8 cellular contexts compared by ENCODE assay signal in the genomic region with DNA sequence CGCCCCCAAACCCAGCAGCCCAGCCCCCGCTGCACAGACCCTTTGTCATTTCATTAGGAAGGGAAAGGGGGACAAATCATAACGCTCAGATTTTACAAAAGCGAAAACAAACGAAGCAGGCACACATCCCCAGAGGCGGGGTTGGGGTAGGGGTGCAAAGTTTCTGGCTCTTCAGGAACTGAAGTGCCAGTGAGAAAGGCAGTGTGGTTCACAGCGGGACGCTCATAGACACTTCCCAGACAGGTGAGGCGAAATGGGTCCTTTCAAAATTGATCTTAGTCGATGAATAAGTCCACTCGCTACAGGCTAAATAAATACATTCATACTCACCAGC. TPM values are rescaled to one million over a fixed set of nuclear protein-coding genes. Genes with fewer than 3 reads are reported as not detected.
A peak's percentile ranks its signal among the peaks of the same experiment; 100 is the strongest.
DNase-seq lines count a peak whose midpoint lies in the region; ATAC-seq and TF ChIP-seq lines count a peak whose summit lies in the region.

No MANE protein-coding gene starts in this region.

- H3K4me2 ChIP-seq in PC-3 (ENCODE audit: low read length) = peak overlapping the region; percentile 87

- no peak for TF ChIP-seq POLR2A in esophagus squamous epithelium (IDR thresholded peaks at IDR 0.05)
- no peak for TF ChIP-seq POLR2A in gastrocnemius medialis (IDR thresholded peaks at IDR 0.05)

- H3K36me3 ChIP-seq in PC-3 (ENCODE audit: low read depth, low read length) (no peaks in the 10 kb centered on the region), esophagus squamous epithelium (no peaks in the 10 kb centered on the region), gastrocnemius medialis (no peaks in the 10 kb centered on the region)

- BruUV-seq in PC-3 (replicated peaks; lab: Mats Ljungman, UMichigan) = no TSS peak

- 0 to 47% methylated on average over 5 of the region's 11 CpGs for WGBS in esophagus squamous epithelium, 2 donors

- H4K20me1 ChIP-seq in PC-3 (ENCODE audit: low read length) = no peaks in the 10 kb centered on the region

- no peaks in the 10 kb centered on the region for H3K9me2 ChIP-seq in PC-3 (replicated peaks; ENCODE audit: low read length)

- POLR2A ChIA-PET in PC-3 (lab: Charles Lee; ENCODE audit: unreplicated experiment) = no interaction called here

- TF ChIP-seq CTCF in PC-3 (conservative IDR thresholded peaks at IDR 0.05; ENCODE audit: low read depth, low read length) (no peak), esophagus squamous epithelium (IDR thresholded peaks at IDR 0.05) (no peak), gastrocnemius medialis (IDR thresholded peaks at IDR 0.05 in 4 of 5, conservative IDR thresholded peaks at IDR 0.05 in 1 of 5) (no peak), GM13977 (IDR thresholded peaks at IDR 0.05; ENCODE audit: extremely low read depth, insufficient read depth, missing control alignments) (no peak)

- ATAC-seq in HG02759 (IDR thresholded peaks at IDR 0.05; ENCODE audit: unreplicated experiment) (peak; percentile 4), PC-3 (no peak), gastrocnemius medialis (no peak)

- H3K4me1 ChIP-seq in PC-3 (ENCODE audit: insufficient read depth, low read length) (peaks cover 12% of the 10 kb centered on the region), esophagus squamous epithelium (peaks cover 0 to 37% (median 3%) of the 10 kb centered on the region in 3 donors), gastrocnemius medialis (peaks cover 0 to 6% of the 10 kb centered on the region in 2 donors)

- H3K27ac ChIP-seq in PC-3 (ENCODE audit: low read length) (peak overlapping the region; percentile 81), esophagus squamous epithelium (peak overlapping the region; percentile 87 to 95 (median 89)), gastrocnemius medialis (peak overlapping the region in 1 of 4 donors; percentile 56)

- intact Hi-C loops in PC-3 (cut with micrococcal nuclease) (no loop called here), esophagus squamous epithelium (cut with DNase I) (no loop called here), gastrocnemius medialis (cut with DNase I; ENCODE audit: low total_unique reads) (no loop called here)

- H3K9me3 ChIP-seq in PC-3 (ENCODE audit: low read length) (no peaks in the 10 kb centered on the region), esophagus squamous epithelium (no peaks in the 10 kb centered on the region), gastrocnemius medialis (no peaks in the 10 kb centered on the region)

- no peaks in the 10 kb centered on the region for H3F3A ChIP-seq in PC-3 (ENCODE audit: low read length, unreplicated experiment)

- no peaks in the 10 kb centered on the region; the same call in 1 of the 2 replicates for H3K79me2 ChIP-seq in PC-3 (ENCODE audit: low read length)

- DNase-seq in NCI-H345 (lab: John Stamatoyannopoulos, UW) (peak; percentile 50), NCI-H345 treated with DMSO at 0.1 percent for 48 hours (lab: John Stamatoyannopoulos, UW; ENCODE audit: unreplicated experiment) (no peak), PC-3 (peak; percentile 10), esophagus squamous epithelium (lab: John Stamatoyannopoulos, UW) (no peak), gastrocnemius medialis (no peak), GM13977 (ENCODE audit: low spot score) (no peak), mucosa of gallbladder (ENCODE audit: low spot score) (no peak)

- no peaks in the 10 kb centered on the region for H3K27me3 ChIP-seq in PC-3 (ENCODE audit: low read length)
- no peaks in the 10 kb centered on the region for H3K27me3 ChIP-seq in esophagus squamous epithelium
- peaks cover 0 to 17% (median 9%) of the 10 kb centered on the region in 3 donors for H3K27me3 ChIP-seq in gastrocnemius medialis

- CTCF ChIA-PET in PC-3 (lab: Charles Lee) = no interaction called here

- in situ Hi-C loops in gastrocnemius medialis (cut with MboI; ENCODE audit: low sequenced_read_pairs in 4 of 4) = no loop called here
- in situ Hi-C loops in GM13977 (cut with MboI; ENCODE audit: low pct_unique_long_range_greater_than_20kb, low sequenced_read_pairs, unreplicated experiment) = no loop called here

- H3K4me3 ChIP-seq in PC-3 (ENCODE audit: low read length) = peak overlapping the region; percentile 88
- H3K4me3 ChIP-seq in esophagus squamous epithelium = peak overlapping the region; percentile 55 to 75 (median 64)
- H3K4me3 ChIP-seq in gastrocnemius medialis = peak overlapping the region; percentile 50 to 63 (median 56)

- peak overlapping the region; percentile 96 for H2AFZ ChIP-seq in PC-3 (ENCODE audit: low read length)

- peak overlapping the region; percentile 93 for H3K9ac ChIP-seq in PC-3 (ENCODE audit: low read length)

RNA-seq across cellular contexts. Expression of gene MBNL3, which starts 1.2 kb away (rescaled TPM):
- total RNA-seq in PC-3 (2014; rRNA removed) (4.4 and 9.7 TPM in 2 replicates), esophagus squamous epithelium (10 to 100 TPM; 18.2 to 24.1 (median 22.1) TPM), gastrocnemius medialis (1 to 10 TPM; 1.7 to 4.5 (median 2.8) TPM), mucosa of gallbladder (49.3 TPM)

Comparison
In these comparisons a context has a peak if more than half of its experiments do, and no peak if none do; other contexts are left out.
1. DNase-seq: peak in NCI-H345 (single experiment) and PC-3 (single experiment); none in NCI-H345 treated with DMSO at 0.1 percent for 48 hours (single experiment), esophagus squamous epithelium (single experiment), gastrocnemius medialis (0 of 2), GM13977 (single experiment) and mucosa of gallbladder (single experiment).
2. Peak in every context shown above with its lines, with median percentiles within 50 percentile points of each other: H3K4me3 ChIP-seq.